Comparison of ENCODE assay signal across 1 cellular context in the genomic region with DNA sequence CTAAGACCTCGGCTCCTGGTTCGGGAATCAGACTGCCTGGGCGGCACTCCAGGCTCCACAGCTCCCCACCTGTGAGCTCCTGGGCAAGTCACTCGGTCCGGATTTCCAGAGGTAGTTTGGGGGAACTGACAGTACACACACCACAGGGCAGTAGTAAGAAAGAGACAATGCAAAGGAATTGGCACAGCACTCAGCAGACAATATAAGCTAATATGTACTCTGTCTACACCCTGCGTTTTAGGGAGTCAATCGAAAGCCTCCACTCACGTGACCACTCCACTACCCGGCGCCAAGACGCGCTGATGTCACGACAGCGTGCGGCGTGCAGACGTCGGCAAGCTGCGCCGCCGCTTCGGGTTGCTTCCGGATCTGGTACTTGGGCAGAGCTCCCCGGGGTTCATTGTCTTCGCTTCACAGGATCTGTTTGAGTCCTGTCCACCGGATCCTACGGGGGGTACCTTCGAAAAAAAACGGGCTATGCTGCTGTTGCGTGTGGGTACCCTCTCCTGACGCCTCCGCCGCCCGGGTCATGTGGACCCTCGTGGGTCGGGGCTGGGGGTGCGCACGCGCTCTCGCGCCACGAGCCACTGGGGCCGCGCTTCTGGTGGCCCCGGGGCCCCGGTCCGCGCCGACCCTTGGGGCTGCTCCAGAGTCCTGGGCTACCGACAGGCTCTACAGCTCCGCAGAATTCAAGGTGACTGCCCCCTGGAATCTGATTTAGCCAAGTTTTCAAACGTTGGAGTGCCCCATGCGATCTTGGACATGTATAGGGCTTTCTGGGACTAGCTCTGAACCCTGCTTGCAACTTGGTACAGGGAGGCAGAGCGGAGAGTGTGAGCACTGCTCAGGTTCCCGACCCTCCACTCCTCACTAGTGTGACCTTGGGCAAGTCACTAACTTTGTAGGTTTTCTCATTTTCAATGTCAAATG.
TF ChIP-seq lines count a peak whose summit lies in the region.

A gene with protein sequence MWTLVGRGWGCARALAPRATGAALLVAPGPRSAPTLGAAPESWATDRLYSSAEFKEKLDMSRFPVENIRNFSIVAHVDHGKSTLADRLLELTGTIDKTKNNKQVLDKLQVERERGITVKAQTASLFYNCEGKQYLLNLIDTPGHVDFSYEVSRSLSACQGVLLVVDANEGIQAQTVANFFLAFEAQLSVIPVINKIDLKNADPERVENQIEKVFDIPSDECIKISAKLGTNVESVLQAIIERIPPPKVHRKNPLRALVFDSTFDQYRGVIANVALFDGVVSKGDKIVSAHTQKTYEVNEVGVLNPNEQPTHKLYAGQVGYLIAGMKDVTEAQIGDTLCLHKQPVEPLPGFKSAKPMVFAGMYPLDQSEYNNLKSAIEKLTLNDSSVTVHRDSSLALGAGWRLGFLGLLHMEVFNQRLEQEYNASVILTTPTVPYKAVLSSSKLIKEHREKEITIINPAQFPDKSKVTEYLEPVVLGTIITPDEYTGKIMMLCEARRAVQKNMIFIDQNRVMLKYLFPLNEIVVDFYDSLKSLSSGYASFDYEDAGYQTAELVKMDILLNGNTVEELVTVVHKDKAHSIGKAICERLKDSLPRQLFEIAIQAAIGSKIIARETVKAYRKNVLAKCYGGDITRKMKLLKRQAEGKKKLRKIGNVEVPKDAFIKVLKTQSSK (plus strand): TSS at position 327 of the 930 bp plus-strand sequence. CDS start 203 bp downstream, at position 530.

TF ChIP-seq in HepG2, 621 proteins besides CTCF, POLR2A, EP300 and RAD21 (continued from another document and continues in another):
- no peak for TF ChIP-seq AGO1 (IDR thresholded peaks at IDR 0.05; ENCODE audit: low read depth, low read length, poor library complexity, severe bottlenecking)
- TF ChIP-seq, protein P1, sequence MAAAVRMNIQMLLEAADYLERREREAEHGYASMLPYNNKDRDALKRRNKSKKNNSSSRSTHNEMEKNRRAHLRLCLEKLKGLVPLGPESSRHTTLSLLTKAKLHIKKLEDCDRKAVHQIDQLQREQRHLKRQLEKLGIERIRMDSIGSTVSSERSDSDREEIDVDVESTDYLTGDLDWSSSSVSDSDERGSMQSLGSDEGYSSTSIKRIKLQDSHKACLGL (CRISPR knock-in tag; IDR thresholded peaks at IDR 0.05) = peak; percentile 67
- TF ChIP-seq, protein P2, sequence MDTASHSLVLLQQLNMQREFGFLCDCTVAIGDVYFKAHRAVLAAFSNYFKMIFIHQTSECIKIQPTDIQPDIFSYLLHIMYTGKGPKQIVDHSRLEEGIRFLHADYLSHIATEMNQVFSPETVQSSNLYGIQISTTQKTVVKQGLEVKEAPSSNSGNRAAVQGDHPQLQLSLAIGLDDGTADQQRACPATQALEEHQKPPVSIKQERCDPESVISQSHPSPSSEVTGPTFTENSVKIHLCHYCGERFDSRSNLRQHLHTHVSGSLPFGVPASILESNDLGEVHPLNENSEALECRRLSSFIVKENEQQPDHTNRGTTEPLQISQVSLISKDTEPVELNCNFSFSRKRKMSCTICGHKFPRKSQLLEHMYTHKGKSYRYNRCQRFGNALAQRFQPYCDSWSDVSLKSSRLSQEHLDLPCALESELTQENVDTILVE (CRISPR knock-in tag; IDR thresholded peaks at IDR 0.05) = no peak
- TF ChIP-seq ZNF703 (CRISPR knock-in tag; IDR thresholded peaks at IDR 0.05; ENCODE audit: borderline replicate concordance) = no peak; the same call in 1 of the 2 replicates
- no peak for TF ChIP-seq MED13 (CRISPR knock-in tag; IDR thresholded peaks at IDR 0.05)
- TF ChIP-seq HDAC6 (IDR thresholded peaks at IDR 0.05; ENCODE audit: low read depth, low read length) = no peak
- TF ChIP-seq, protein P3, sequence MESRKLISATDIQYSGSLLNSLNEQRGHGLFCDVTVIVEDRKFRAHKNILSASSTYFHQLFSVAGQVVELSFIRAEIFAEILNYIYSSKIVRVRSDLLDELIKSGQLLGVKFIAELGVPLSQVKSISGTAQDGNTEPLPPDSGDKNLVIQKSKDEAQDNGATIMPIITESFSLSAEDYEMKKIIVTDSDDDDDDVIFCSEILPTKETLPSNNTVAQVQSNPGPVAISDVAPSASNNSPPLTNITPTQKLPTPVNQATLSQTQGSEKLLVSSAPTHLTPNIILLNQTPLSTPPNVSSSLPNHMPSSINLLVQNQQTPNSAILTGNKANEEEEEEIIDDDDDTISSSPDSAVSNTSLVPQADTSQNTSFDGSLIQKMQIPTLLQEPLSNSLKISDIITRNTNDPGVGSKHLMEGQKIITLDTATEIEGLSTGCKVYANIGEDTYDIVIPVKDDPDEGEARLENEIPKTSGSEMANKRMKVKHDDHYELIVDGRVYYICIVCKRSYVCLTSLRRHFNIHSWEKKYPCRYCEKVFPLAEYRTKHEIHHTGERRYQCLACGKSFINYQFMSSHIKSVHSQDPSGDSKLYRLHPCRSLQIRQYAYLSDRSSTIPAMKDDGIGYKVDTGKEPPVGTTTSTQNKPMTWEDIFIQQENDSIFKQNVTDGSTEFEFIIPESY (CRISPR knock-in tag; IDR thresholded peaks at IDR 0.05) = no peak
- TF ChIP-seq SNAI1 (CRISPR knock-in tag; IDR thresholded peaks at IDR 0.05; ENCODE audit: borderline replicate concordance) = no peak
- TF ChIP-seq, protein P4, sequence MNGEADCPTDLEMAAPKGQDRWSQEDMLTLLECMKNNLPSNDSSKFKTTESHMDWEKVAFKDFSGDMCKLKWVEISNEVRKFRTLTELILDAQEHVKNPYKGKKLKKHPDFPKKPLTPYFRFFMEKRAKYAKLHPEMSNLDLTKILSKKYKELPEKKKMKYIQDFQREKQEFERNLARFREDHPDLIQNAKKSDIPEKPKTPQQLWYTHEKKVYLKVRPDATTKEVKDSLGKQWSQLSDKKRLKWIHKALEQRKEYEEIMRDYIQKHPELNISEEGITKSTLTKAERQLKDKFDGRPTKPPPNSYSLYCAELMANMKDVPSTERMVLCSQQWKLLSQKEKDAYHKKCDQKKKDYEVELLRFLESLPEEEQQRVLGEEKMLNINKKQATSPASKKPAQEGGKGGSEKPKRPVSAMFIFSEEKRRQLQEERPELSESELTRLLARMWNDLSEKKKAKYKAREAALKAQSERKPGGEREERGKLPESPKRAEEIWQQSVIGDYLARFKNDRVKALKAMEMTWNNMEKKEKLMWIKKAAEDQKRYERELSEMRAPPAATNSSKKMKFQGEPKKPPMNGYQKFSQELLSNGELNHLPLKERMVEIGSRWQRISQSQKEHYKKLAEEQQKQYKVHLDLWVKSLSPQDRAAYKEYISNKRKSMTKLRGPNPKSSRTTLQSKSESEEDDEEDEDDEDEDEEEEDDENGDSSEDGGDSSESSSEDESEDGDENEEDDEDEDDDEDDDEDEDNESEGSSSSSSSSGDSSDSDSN (CRISPR knock-in tag; IDR thresholded peaks at IDR 0.05) = peak; percentile 55
- TF ChIP-seq GATA4 (IDR thresholded peaks at IDR 0.05; ENCODE audit: borderline replicate concordance, low read depth) = 0 out of 2 replicates have a peak, but pooled peaks have one; percentile 25
- peak; percentile 94 for TF ChIP-seq RBFOX2 (IDR thresholded peaks at IDR 0.05; ENCODE audit: low read depth, low read length)
- TF ChIP-seq MYNN (CRISPR knock-in tag; IDR thresholded peaks at IDR 0.05; ENCODE audit: low read depth) = peak; percentile 76; the same call in 1 of the 2 replicates
- peak; percentile 97 for TF ChIP-seq ATF1 (CRISPR knock-in tag; IDR thresholded peaks at IDR 0.05)
- TF ChIP-seq, protein P5, sequence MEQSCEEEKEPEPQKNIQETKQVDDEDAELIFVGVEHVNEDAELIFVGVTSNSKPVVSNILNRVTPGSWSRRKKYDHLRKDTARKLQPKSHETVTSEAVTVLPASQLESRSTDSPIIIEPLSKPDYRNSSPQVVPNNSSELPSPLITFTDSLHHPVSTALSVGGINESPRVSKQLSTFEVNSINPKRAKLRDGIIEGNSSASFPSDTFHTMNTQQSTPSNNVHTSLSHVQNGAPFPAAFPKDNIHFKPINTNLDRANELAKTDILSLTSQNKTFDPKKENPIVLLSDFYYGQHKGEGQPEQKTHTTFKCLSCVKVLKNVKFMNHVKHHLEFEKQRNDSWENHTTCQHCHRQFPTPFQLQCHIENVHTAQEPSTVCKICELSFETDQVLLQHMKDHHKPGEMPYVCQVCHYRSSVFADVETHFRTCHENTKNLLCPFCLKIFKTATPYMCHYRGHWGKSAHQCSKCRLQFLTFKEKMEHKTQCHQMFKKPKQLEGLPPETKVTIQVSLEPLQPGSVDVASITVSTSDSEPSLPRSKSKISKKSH (CRISPR knock-in tag; IDR thresholded peaks at IDR 0.05; ENCODE audit: borderline replicate concordance) = no peak
- 0 out of 2 replicates have a peak, but pooled peaks have one; percentile 44 for TF ChIP-seq ZNF543 (CRISPR knock-in tag; IDR thresholded peaks at IDR 0.05)
- TF ChIP-seq, protein P6, sequence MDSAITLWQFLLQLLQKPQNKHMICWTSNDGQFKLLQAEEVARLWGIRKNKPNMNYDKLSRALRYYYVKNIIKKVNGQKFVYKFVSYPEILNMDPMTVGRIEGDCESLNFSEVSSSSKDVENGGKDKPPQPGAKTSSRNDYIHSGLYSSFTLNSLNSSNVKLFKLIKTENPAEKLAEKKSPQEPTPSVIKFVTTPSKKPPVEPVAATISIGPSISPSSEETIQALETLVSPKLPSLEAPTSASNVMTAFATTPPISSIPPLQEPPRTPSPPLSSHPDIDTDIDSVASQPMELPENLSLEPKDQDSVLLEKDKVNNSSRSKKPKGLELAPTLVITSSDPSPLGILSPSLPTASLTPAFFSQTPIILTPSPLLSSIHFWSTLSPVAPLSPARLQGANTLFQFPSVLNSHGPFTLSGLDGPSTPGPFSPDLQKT (CRISPR knock-in tag; IDR thresholded peaks at IDR 0.05; ENCODE audit: borderline replicate concordance) = no peak
- no peak for TF ChIP-seq ZNF672 (CRISPR knock-in tag; IDR thresholded peaks at IDR 0.05)
- no peak for TF ChIP-seq ZNF354B (CRISPR knock-in tag; IDR thresholded peaks at IDR 0.05)
- TF ChIP-seq, protein P7, sequence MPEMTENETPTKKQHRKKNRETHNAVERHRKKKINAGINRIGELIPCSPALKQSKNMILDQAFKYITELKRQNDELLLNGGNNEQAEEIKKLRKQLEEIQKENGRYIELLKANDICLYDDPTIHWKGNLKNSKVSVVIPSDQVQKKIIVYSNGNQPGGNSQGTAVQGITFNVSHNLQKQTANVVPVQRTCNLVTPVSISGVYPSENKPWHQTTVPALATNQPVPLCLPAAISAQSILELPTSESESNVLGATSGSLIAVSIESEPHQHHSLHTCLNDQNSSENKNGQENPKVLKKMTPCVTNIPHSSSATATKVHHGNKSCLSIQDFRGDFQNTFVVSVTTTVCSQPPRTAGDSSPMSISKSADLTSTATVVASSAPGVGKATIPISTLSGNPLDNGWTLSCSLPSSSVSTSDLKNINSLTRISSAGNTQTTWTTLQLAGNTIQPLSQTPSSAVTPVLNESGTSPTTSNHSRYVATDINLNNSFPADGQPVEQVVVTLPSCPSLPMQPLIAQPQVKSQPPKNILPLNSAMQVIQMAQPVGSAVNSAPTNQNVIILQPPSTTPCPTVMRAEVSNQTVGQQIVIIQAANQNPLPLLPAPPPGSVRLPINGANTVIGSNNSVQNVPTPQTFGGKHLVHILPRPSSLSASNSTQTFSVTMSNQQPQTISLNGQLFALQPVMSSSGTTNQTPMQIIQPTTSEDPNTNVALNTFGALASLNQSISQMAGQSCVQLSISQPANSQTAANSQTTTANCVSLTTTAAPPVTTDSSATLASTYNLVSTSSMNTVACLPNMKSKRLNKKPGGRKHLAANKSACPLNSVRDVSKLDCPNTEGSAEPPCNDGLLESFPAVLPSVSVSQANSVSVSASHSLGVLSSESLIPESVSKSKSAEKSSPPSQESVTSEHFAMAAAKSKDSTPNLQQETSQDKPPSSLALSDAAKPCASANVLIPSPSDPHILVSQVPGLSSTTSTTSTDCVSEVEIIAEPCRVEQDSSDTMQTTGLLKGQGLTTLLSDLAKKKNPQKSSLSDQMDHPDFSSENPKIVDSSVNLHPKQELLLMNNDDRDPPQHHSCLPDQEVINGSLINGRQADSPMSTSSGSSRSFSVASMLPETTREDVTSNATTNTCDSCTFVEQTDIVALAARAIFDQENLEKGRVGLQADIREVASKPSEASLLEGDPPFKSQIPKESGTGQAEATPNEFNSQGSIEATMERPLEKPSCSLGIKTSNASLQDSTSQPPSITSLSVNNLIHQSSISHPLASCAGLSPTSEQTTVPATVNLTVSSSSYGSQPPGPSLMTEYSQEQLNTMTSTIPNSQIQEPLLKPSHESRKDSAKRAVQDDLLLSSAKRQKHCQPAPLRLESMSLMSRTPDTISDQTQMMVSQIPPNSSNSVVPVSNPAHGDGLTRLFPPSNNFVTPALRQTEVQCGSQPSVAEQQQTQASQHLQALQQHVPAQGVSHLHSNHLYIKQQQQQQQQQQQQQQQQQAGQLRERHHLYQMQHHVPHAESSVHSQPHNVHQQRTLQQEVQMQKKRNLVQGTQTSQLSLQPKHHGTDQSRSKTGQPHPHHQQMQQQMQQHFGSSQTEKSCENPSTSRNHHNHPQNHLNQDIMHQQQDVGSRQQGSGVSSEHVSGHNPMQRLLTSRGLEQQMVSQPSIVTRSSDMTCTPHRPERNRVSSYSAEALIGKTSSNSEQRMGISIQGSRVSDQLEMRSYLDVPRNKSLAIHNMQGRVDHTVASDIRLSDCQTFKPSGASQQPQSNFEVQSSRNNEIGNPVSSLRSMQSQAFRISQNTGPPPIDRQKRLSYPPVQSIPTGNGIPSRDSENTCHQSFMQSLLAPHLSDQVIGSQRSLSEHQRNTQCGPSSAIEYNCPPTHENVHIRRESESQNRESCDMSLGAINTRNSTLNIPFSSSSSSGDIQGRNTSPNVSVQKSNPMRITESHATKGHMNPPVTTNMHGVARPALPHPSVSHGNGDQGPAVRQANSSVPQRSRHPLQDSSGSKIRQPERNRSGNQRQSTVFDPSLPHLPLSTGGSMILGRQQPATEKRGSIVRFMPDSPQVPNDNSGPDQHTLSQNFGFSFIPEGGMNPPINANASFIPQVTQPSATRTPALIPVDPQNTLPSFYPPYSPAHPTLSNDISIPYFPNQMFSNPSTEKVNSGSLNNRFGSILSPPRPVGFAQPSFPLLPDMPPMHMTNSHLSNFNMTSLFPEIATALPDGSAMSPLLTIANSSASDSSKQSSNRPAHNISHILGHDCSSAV (CRISPR knock-in tag; IDR thresholded peaks at IDR 0.05; ENCODE audit: borderline replicate concordance) = no peak
- TF ChIP-seq ZBTB20 (CRISPR knock-in tag; IDR thresholded peaks at IDR 0.05; ENCODE audit: borderline replicate concordance, low read depth) = no peak
- TF ChIP-seq, protein P8, sequence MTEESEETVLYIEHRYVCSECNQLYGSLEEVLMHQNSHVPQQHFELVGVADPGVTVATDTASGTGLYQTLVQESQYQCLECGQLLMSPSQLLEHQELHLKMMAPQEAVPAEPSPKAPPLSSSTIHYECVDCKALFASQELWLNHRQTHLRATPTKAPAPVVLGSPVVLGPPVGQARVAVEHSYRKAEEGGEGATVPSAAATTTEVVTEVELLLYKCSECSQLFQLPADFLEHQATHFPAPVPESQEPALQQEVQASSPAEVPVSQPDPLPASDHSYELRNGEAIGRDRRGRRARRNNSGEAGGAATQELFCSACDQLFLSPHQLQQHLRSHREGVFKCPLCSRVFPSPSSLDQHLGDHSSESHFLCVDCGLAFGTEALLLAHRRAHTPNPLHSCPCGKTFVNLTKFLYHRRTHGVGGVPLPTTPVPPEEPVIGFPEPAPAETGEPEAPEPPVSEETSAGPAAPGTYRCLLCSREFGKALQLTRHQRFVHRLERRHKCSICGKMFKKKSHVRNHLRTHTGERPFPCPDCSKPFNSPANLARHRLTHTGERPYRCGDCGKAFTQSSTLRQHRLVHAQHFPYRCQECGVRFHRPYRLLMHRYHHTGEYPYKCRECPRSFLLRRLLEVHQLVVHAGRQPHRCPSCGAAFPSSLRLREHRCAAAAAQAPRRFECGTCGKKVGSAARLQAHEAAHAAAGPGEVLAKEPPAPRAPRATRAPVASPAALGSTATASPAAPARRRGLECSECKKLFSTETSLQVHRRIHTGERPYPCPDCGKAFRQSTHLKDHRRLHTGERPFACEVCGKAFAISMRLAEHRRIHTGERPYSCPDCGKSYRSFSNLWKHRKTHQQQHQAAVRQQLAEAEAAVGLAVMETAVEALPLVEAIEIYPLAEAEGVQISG (CRISPR knock-in tag; IDR thresholded peaks at IDR 0.05) = peak; percentile 76
